In the genomic region with DNA sequence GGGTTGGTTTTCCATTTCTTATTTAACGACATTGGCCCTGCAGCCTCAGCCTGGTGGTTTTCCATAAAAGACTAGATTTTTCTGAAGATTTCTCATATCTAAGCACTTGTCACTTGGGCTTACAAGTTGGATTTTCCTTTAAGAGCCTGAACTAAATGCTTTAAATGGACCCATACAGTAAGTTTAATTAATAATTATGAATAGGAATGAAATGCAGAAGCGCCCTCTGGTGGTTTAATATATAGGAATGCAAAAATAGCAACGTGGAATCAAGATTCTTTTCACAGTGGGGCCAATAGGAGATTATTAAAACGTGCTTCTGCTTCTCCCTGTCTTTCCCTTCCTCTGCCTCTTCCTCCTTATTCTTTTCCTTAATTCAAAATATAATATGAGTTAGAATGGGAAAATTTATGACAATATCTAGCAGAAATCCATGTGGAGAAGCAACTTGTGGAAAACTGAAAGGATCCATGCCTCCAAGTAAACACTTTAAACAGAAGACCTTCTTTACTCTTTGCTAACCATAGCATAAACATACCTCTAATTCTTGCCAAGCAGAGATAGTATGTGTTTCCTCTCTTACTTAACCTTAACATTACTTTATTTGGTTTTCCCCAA, we compare ENCODE assay signal across 10 cellular contexts.
DNase-seq lines count a peak whose midpoint lies in the region; ATAC-seq, FAIRE-seq and TF ChIP-seq lines count a peak whose summit lies in the region.
"Had no signal": no experiment of that assay in that cellular context is flagged by ENCODE, and none has a peak within 500 bp of the region (broad histone marks: within the 10 kb centered on the region; RNA-seq: fewer than 3 reads in every experiment).

No MANE protein-coding gene starts in this region.

- H3K4me1 Mint-ChIP-seq in mesothelial cell of epicardium = peaks cover 2% of the 10 kb centered on the region

- CTCF ChIA-PET in mammary epithelial cell (lab: Charles Lee; ENCODE audit: low non-redundant PET) = no interaction called here

- no TSS peak for BruUV-seq in mammary epithelial cell (replicated peaks; lab: Mats Ljungman, UMichigan)

- no peak overlapping the region for H3K4me2 ChIP-seq in mammary epithelial cell (ENCODE audit: insufficient read depth, low read depth, low read length)
- H3K4me2 ChIP-seq: BLaER1 treated with 17β-estradiol and CSF1 and Interleukin-3, amounts not matched to agents 10 nM and 100 nM had no signal

- no peaks in the 10 kb centered on the region for H4K20me1 ChIP-seq in mammary epithelial cell (ENCODE audit: insufficient read depth, low read length)
- H4K20me1 ChIP-seq: BLaER1 treated with 17β-estradiol and CSF1 and Interleukin-3, amounts not matched to agents 10 nM and 100 nM had no signal

- peaks cover 5% of the 10 kb centered on the region for H3K27me3 Mint-ChIP-seq in mesothelial cell of epicardium (ENCODE audit: low read depth)

- no peaks in the 10 kb centered on the region for H3K36me3 Mint-ChIP-seq in mesothelial cell of epicardium

- no peaks in the 10 kb centered on the region for H3K79me2 ChIP-seq in mammary epithelial cell (ENCODE audit: insufficient read depth, low read length)

- H3K27me3 ChIP-seq in mammary epithelial cell (ENCODE audit: insufficient read depth, low read length) = no peaks in the 10 kb centered on the region
- H3K27me3 ChIP-seq: BLaER1 treated with 17β-estradiol and CSF1 and Interleukin-3, amounts not matched to agents 10 nM and 100 nM had no signal

- TF ChIP-seq CTCF in mammary epithelial cell (conservative IDR thresholded peaks at IDR 0.05 in 1 of 2, IDR thresholded peaks at IDR 0.05 in 1 of 2; ENCODE audit: extremely low read depth in 1 of 2, insufficient read depth in 1 of 2, low read depth in 1 of 2, low read length in 2 of 2) (peak; percentile 39 to 54), mesothelial cell of epicardium (IDR thresholded peaks at IDR 0.05; ENCODE audit: unreplicated experiment) (peak; percentile 93)

- intact Hi-C loops in mammary epithelial cell (cut with micrococcal nuclease) = loop anchor here (1.0 to 2.0 kb wide), 3 partner anchors 130 to 588 kb away; no protein-coding TSS in a partner anchor

- in situ Hi-C loops in mammary epithelial cell (cut with MboI; ENCODE audit: low sequenced_read_pairs in 2 of 2) = loop anchor here (10.0 kb wide), 2 partner anchors 338 to 348 kb away; no protein-coding TSS in a partner anchor

- no peak overlapping the region for H3K4me3 ChIP-seq in mammary epithelial cell (replicated peaks in 1 of 3; ENCODE audit: insufficient read depth in 1 of 3, low read depth in 2 of 3, low read length in 3 of 3)
- H3K4me3 ChIP-seq: BLaER1 treated with 17β-estradiol and CSF1 and Interleukin-3, amounts not matched to agents 10 nM and 100 nM had no signal

- no peak overlapping the region for H3K27ac ChIP-seq in mammary epithelial cell (ENCODE audit: insufficient read depth, low read depth, low read length)
- H3K27ac ChIP-seq: BLaER1 treated with 17β-estradiol and CSF1 and Interleukin-3, amounts not matched to agents 10 nM and 100 nM had no signal

- H2AFZ ChIP-seq in mammary epithelial cell (ENCODE audit: low read depth, low read length) = no peak overlapping the region

- TF ChIP-seq POLR2A in GM12891 (IDR thresholded peaks at IDR 0.05; ENCODE audit: low read depth, low read length) = no peak

- H3K4me1 ChIP-seq in mammary epithelial cell (ENCODE audit: insufficient read depth, low read length) = no peaks in the 10 kb centered on the region
- H3K4me1 ChIP-seq: BLaER1 treated with 17β-estradiol and CSF1 and Interleukin-3, amounts not matched to agents 10 nM and 100 nM had no signal

- no peak overlapping the region for H3K9ac ChIP-seq in mammary epithelial cell (ENCODE audit: insufficient read depth, low read length)
- H3K9ac ChIP-seq: BLaER1 treated with 17β-estradiol and CSF1 and Interleukin-3, amounts not matched to agents 10 nM and 100 nM had no signal

- no peaks in the 10 kb centered on the region for H3K9me3 ChIP-seq in mammary epithelial cell (replicated peaks; ENCODE audit: insufficient read depth, low read length)
- H3K9me3 ChIP-seq: BLaER1 treated with 17β-estradiol and CSF1 and Interleukin-3, amounts not matched to agents 10 nM and 100 nM had no signal

- FAIRE-seq in GM12891 (lab: Jason Lieb, UNC) = no peak

- dilution Hi-C loops in mammary epithelial cell (cut with HindIII; ENCODE audit: low sequenced_read_pairs) = no loop called here

- H3K36me3 ChIP-seq in mammary epithelial cell (ENCODE audit: insufficient read depth, low read length) = no peaks in the 10 kb centered on the region
- H3K36me3 ChIP-seq: BLaER1 treated with 17β-estradiol and CSF1 and Interleukin-3, amounts not matched to agents 10 nM and 100 nM had no signal

- DNase-seq in NCI-H1105 treated with DMSO at 0.1 percent for 48 hours (lab: John Stamatoyannopoulos, UW) (peak; percentile 27), NCI-H1105 (lab: John Stamatoyannopoulos, UW) (no peak), NCI-H2081 (lab: John Stamatoyannopoulos, UW) (peak; percentile 33 to 45), mammary epithelial cell (peak; percentile 2), mesothelial cell of epicardium (ENCODE audit: low spot score in 2 of 2, unreplicated experiment in 2 of 2) (no peak), GM12891 (ENCODE audit: insufficient read length, low spot score) (no peak)

- 25% methylated on average over 4 of the region's 4 CpGs for whole genome bisulfite sequencing in mammary epithelial cell (ENCODE audit: low coverage, missing lambda C conversion rate)

- ATAC-seq in HG03378 (IDR thresholded peaks at IDR 0.05; ENCODE audit: unreplicated experiment) (no peak), GM21528 (IDR thresholded peaks at IDR 0.05; ENCODE audit: low FRiP score, unreplicated experiment) (no peak)

- no peak overlapping the region for H3K27ac Mint-ChIP-seq in mesothelial cell of epicardium
- H3K27ac Mint-ChIP-seq: T-helper 1 cell treated with Interleukin-12 subunit alpha and Interleukin-12 subunit beta and Interleukin-4 antibody, amounts not matched to agents 30 μg/mL and 1 μg/mL, for 36 hours had no signal

- H3K4me3 Mint-ChIP-seq in mesothelial cell of epicardium = no peak overlapping the region
- H3K4me3 Mint-ChIP-seq: T-helper 1 cell treated with Interleukin-12 subunit alpha and Interleukin-12 subunit beta and Interleukin-4 antibody, amounts not matched to agents 30 μg/mL and 1 μg/mL, for 36 hours had no signal

- H3K9me3 Mint-ChIP-seq in mesothelial cell of epicardium = no peaks in the 10 kb centered on the region
- H3K9me3 Mint-ChIP-seq: T-helper 1 cell treated with Interleukin-12 subunit alpha and Interleukin-12 subunit beta and Interleukin-4 antibody, amounts not matched to agents 30 μg/mL and 1 μg/mL, for 36 hours had no signal

TF ChIP-seq in GM12891, 5 proteins besides CTCF, POLR2A, EP300 and RAD21:
- TF ChIP-seq SPI1 (IDR thresholded peaks at IDR 0.05; ENCODE audit: low read depth, low read length) (no peak), POU2F2 (IDR thresholded peaks at IDR 0.05; ENCODE audit: low read depth, low read length) (no peak), PAX5 (IDR thresholded peaks at IDR 0.05; ENCODE audit: insufficient read depth, low read length, severe bottlenecking) (no peak), TAF1 (IDR thresholded peaks at IDR 0.05; ENCODE audit: low read depth, low read length) (no peak), POLR2AphosphoS5 (IDR thresholded peaks at IDR 0.05; ENCODE audit: low read depth, low read length) (no peak)

Comparison
In these comparisons a context has a peak if more than half of its experiments do, and no peak if none do; other contexts are left out.
1. DNase-seq: peak in NCI-H1105 treated with DMSO at 0.1 percent for 48 hours (single experiment), NCI-H2081 (2 of 2) and mammary epithelial cell (single experiment); none in NCI-H1105 (single experiment), mesothelial cell of epicardium (0 of 2) and GM12891 (single experiment).